32 cellular contexts compared by ENCODE assay signal in the genomic region with DNA sequence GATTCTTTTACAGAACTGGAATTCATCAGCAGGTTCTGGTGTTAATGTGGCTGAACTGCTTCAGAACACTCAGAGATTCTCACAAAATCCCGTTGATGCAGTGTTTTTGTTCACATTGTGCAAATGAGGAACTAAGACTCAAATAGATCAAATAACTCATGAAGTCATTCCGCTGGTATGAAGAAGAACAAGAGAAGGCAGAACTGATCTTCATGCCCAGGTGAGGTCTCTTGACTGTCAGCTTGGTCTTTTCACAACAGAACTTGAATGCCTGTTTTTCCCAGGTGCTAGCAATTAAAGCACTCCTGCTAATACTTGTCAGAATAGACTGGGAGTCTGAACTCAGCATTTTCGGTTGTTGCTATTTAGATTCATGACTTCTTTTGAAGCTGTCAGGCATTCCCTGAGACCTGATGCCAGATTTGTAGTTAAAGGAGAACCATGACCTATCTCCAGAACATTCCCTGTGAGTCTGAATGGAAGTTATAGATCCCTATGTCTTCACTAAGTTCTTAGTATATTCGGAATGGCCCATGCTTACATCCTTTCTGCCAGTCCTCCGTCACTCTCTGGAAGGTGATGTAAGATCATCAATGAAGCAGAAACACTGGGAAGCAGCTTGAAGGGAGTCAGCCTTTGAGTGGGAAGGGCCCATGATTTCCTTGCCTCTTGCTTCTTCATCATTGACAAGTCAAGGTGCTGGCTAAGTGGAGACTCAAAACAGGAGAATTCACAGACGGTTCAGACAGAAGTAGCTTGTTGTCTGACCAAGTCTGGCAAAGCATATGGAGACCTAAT.
A peak's percentile ranks its signal among the peaks of the same experiment; 100 is the strongest.
DNase-seq lines count a peak whose midpoint lies in the region; ATAC-seq and TF ChIP-seq lines count a peak whose summit lies in the region.
"Had no signal": no experiment of that assay in that cellular context is flagged by ENCODE, and none has a peak within 500 bp of the region (broad histone marks: within the 10 kb centered on the region; RNA-seq: fewer than 3 reads in every experiment).

No MANE protein-coding gene starts in this region.

- H3K4me1 ChIP-seq in IMR-90 (ENCODE audit: control insufficient read depth, insufficient read depth, low read length) (peaks cover 7% of the 10 kb centered on the region), PC-9 (replicated peaks; ENCODE audit: insufficient read depth) (peaks cover 46% of the 10 kb centered on the region), esophagus squamous epithelium (peaks cover 0 to 29% (median 4%) of the 10 kb centered on the region in 3 donors), thymus (ENCODE audit: control insufficient read depth, insufficient read depth, low read length) (no peaks in the 10 kb centered on the region)
- H3K4me1 ChIP-seq: HAP-1, suprapubic skin had no signal

- no peak overlapping the region for H3K56ac ChIP-seq in IMR-90 (ENCODE audit: extremely low read depth, insufficient read depth, low read length)

- H3K9ac ChIP-seq in IMR-90 (ENCODE audit: low read depth, low read length) = no peak overlapping the region

- H3K9me1 ChIP-seq in IMR-90 (ENCODE audit: insufficient read depth, low read length) = peaks cover 6% of the 10 kb centered on the region

- H3K27me3 ChIP-seq in IMR-90 (ENCODE audit: control insufficient read depth, insufficient read depth, low read length) (no peaks in the 10 kb centered on the region), PC-9 (ENCODE audit: insufficient read depth, low read depth) (no peaks in the 10 kb centered on the region), esophagus squamous epithelium (no peaks in the 10 kb centered on the region), thymus (ENCODE audit: control insufficient read depth, insufficient read depth) (no peaks in the 10 kb centered on the region)
- H3K27me3 ChIP-seq: brain microvascular endothelial cell, ovary, suprapubic skin had no signal

- 0 out of 2 replicates have a peak overlapping the region, but pooled peaks have one; percentile 6 for H3K18ac ChIP-seq in IMR-90 (ENCODE audit: low read depth, low read length)

- H2BK15ac ChIP-seq in IMR-90 (ENCODE audit: low read depth, low read length) = peak overlapping the region; percentile 31; the same call in 1 of the 3 replicates

- no peak overlapping the region for H3K27ac Mint-ChIP-seq in glutamatergic neuron (ENCODE audit: unreplicated experiment)
- H3K27ac Mint-ChIP-seq: activated CD8-positive, alpha-beta T cell treated with anti-CD3 and anti-CD28 coated beads, Interleukin-2, amount 10 ng/mL, durations not matched to agents 7 days and 5 days; activated naive CD4-positive, alpha-beta T cell treated with anti-CD3 and anti-CD28 coated beads, Interleukin-2, amount 50 U/mL, for 24 hours; activated T-helper 2 cell treated with anti-CD3 and anti-CD28 coated beads, Interferon-gamma antibody, Interleukin-2, Interleukin-4, amounts not matched to agents 10 μg/mL and 5 μg/mL and 100 μg/mL, durations not matched to agents 14 hours and 24 hours and 36 hours; CD8-positive, alpha-beta memory T cell; immature natural killer cell had no signal

- peak overlapping the region; percentile 41 for H2BK20ac ChIP-seq in IMR-90 (ENCODE audit: low read depth, low read length)

- H3K27ac ChIP-seq in IMR-90 (ENCODE audit: insufficient read depth, low read length) (no peak overlapping the region), PC-9 (peak overlapping the region; percentile 42), esophagus squamous epithelium (peak overlapping the region; percentile 1 to 70 (median 62)), thymus (ENCODE audit: low read depth) (peak overlapping the region; percentile 73)
- H3K27ac ChIP-seq: brain microvascular endothelial cell, ovary, suprapubic skin, VCaP had no signal

- ATAC-seq in IMR-90 (ENCODE audit: low read depth) = no peak
- ATAC-seq: activated CD8-positive, alpha-beta T cell treated with anti-CD3 and anti-CD28 coated beads, Interleukin-2, amount 10 ng/mL, durations not matched to agents 7 days and 5 days; left colon; SK-N-SH treated with all-trans-retinoic acid at 6 μM for 48 hours had no signal

- H3F3A ChIP-seq in PC-9 (ENCODE audit: insufficient read depth, low read depth) = peaks cover 19% of the 10 kb centered on the region; the same call in 1 of the 2 replicates

- H4K20me1 ChIP-seq in IMR-90 (ENCODE audit: insufficient read depth, low read length) (no peaks in the 10 kb centered on the region), PC-9 (ENCODE audit: insufficient read depth) (no peaks in the 10 kb centered on the region)

- H2BK5ac ChIP-seq in IMR-90 (ENCODE audit: low read depth, low read length, poor library complexity, severe bottlenecking) = no peak overlapping the region

- H3K23ac ChIP-seq in IMR-90 (ENCODE audit: low read depth, low read length) = no peak overlapping the region

- H3K14ac ChIP-seq in IMR-90 (replicated peaks; ENCODE audit: low read depth, low read length) = 0 out of 2 replicates have a peak overlapping the region, but pooled peaks have one; percentile 5

- H3K4me3 ChIP-seq in IMR-90 (ENCODE audit: insufficient read depth, low read depth, low read length) (no peak overlapping the region), PC-9 (no peak overlapping the region), esophagus squamous epithelium (no peak overlapping the region), thymus (ENCODE audit: low read length) (no peak overlapping the region)
- H3K4me3 ChIP-seq: HAP-1, ovary, skin epidermis, suprapubic skin had no signal

- dilution Hi-C loops in IMR-90 (cut with HindIII; ENCODE audit: low sequenced_read_pairs, unreplicated experiment) = no loop called here

- 88% methylated on average over 1 of the region's 6 CpGs; no CpG with 5 or more reads in 1 of the 2 experiments for WGBS in IMR-90 (ENCODE audit: extremely low coverage in 2 of 2, insufficient read length in 1 of 2), 2 experiments
- 38 to 51% methylated on average over 4 to 6 of the region's 6 CpGs for WGBS in esophagus squamous epithelium, 2 donors
- WGBS in thymus = 80% methylated on average over 6 of the region's 6 CpGs

- no peak overlapping the region for H3K4me3 Mint-ChIP-seq in glutamatergic neuron (ENCODE audit: unreplicated experiment)
- H3K4me3 Mint-ChIP-seq: activated CD8-positive, alpha-beta T cell treated with anti-CD3 and anti-CD28 coated beads, Interleukin-2, amount 10 ng/mL, durations not matched to agents 7 days and 5 days; activated naive CD4-positive, alpha-beta T cell treated with anti-CD3 and anti-CD28 coated beads, Interleukin-2, amount 50 U/mL, for 24 hours; CD8-positive, alpha-beta memory T cell; immature natural killer cell; neural crest cell had no signal

- no peaks in the 10 kb centered on the region for H3K9me2 ChIP-seq in PC-9 (ENCODE audit: insufficient read depth)

- intact Hi-C loops in IMR-90 (cut with micrococcal nuclease) (no loop called here), PC-9 (cut with micrococcal nuclease; ENCODE audit: unreplicated experiment) (loop anchor here (5.0 kb wide), 1 partner anchor 86 kb away; no protein-coding TSS in a partner anchor), esophagus squamous epithelium (cut with DNase I) (no loop called here)

- H2AK9ac ChIP-seq in IMR-90 (replicated peaks; ENCODE audit: low read depth, low read length, poor library complexity) = no peak overlapping the region

- H2BK120ac ChIP-seq in IMR-90 (ENCODE audit: low read depth, low read length) = peak overlapping the region; percentile 5; the same call in 1 of the 2 replicates

- CTCF ChIA-PET in IMR-90 (lab: Yijun Ruan, JAX) (no interaction called here), PC-9 (lab: Charles Lee) (interaction anchor here (0.5 kb wide), 1 partner anchor 61 kb away, joined by 3 read pairs; no protein-coding TSS in a partner anchor)

- H3K27me3 Mint-ChIP-seq in glutamatergic neuron (ENCODE audit: unreplicated experiment) = no peaks in the 10 kb centered on the region
- H3K27me3 Mint-ChIP-seq: activated naive CD4-positive, alpha-beta T cell treated with anti-CD3 and anti-CD28 coated beads, Interleukin-2, amount 50 U/mL, for 24 hours; CD8-positive, alpha-beta memory T cell had no signal

- H3K36me3 Mint-ChIP-seq in glutamatergic neuron (ENCODE audit: unreplicated experiment) = peaks cover 4% of the 10 kb centered on the region
- H3K36me3 Mint-ChIP-seq: activated naive CD4-positive, alpha-beta T cell treated with anti-CD3 and anti-CD28 coated beads, Interleukin-2, amount 50 U/mL, for 24 hours; immature natural killer cell had no signal

- in situ Hi-C loops in IMR-90 (cut with MboI; ENCODE audit: low sequenced_read_pairs) = no loop called here

- peaks cover 3% of the 10 kb centered on the region for H3K9me3 Mint-ChIP-seq in glutamatergic neuron (ENCODE audit: unreplicated experiment)
- H3K9me3 Mint-ChIP-seq: activated naive CD4-positive, alpha-beta T cell treated with anti-CD3 and anti-CD28 coated beads, Interleukin-2, amount 50 U/mL, for 24 hours; activated T-helper 2 cell treated with anti-CD3 and anti-CD28 coated beads, Interferon-gamma antibody, Interleukin-2, Interleukin-4, amounts not matched to agents 10 μg/mL and 5 μg/mL and 100 μg/mL, durations not matched to agents 14 hours and 24 hours and 36 hours; neural crest cell had no signal

- POLR2A ChIA-PET in IMR-90 (lab: Charles Lee; ENCODE audit: unreplicated experiment) (no interaction called here), PC-9 (lab: Charles Lee; ENCODE audit: unreplicated experiment) (interaction anchor here (0.6 to 0.7 kb wide), 3 partner anchors 77 to 667 kb away, joined by 4 to 8 read pairs (median 6); no protein-coding TSS in a partner anchor)

- DNase-seq in IMR-90 = no peak
- peak; percentile 42 to 89 for DNase-seq in PC-9
- no peak for DNase-seq in esophagus squamous epithelium (lab: John Stamatoyannopoulos, UW)
- no peak for DNase-seq in H4 (ENCODE audit: low spot score)
- no peak for DNase-seq in DMS 273 (lab: John Stamatoyannopoulos, UW; ENCODE audit: unreplicated experiment)
- no peak for DNase-seq in glutamatergic neuron
- DNase-seq: ACHN; activated CD4-positive, alpha-beta T cell treated with anti-CD3 and anti-CD28 coated beads for 4 hours; activated CD8-positive, alpha-beta T cell treated with anti-CD3 and anti-CD28 coated beads, Interleukin-2, amount 10 ng/mL, durations not matched to agents 7 days and 5 days; amniotic stem cell; brain microvascular endothelial cell; CD8-positive, alpha-beta memory T cell; immature natural killer cell; Kasumi-1; left colon; MV-4-11; NCI-H1436 treated with DMSO at 0.1 percent for 48 hours; NCI-H2081 treated with DMSO at 0.1 percent for 48 hours; NCI-H345; NCI-H69; ovary; stimulated activated naive CD4-positive, alpha-beta T cell treated with Interleukin-2 at 50 U/mL for 16 hours; T-helper 2 cell had no signal

- no peaks in the 10 kb centered on the region for H3K4me1 Mint-ChIP-seq in glutamatergic neuron (ENCODE audit: low read depth, unreplicated experiment)
- H3K4me1 Mint-ChIP-seq: activated naive CD4-positive, alpha-beta T cell treated with anti-CD3 and anti-CD28 coated beads, Interleukin-2, amount 50 U/mL, for 24 hours; CD8-positive, alpha-beta memory T cell; immature natural killer cell had no signal

- no peak for TF ChIP-seq POLR2A in IMR-90 (IDR thresholded peaks at IDR 0.05; ENCODE audit: low read depth, low read length)
- TF ChIP-seq POLR2A in esophagus squamous epithelium (IDR thresholded peaks at IDR 0.05) = no peak

- H3K4ac ChIP-seq in IMR-90 (ENCODE audit: low read depth, low read length) = peak overlapping the region; percentile 11; the same call in 1 of the 2 replicates

- H3K9me3 ChIP-seq in IMR-90 (ENCODE audit: control insufficient read depth, insufficient read depth, low read length) (no peaks in the 10 kb centered on the region), PC-9 (ENCODE audit: insufficient read depth, low read depth) (no peaks in the 10 kb centered on the region), esophagus squamous epithelium (no peaks in the 10 kb centered on the region), thymus (ENCODE audit: control insufficient read depth) (no peaks in the 10 kb centered on the region)
- H3K9me3 ChIP-seq: HAP-1, ovary, suprapubic skin had no signal

- H3K79me2 ChIP-seq in PC-9 (ENCODE audit: low read depth) = no peaks in the 10 kb centered on the region

- no peak for TF ChIP-seq CTCF in IMR-90 (conservative IDR thresholded peaks at IDR 0.05; ENCODE audit: low read depth, low read length)
- no peak for TF ChIP-seq CTCF in PC-9 (conservative IDR thresholded peaks at IDR 0.05)
- TF ChIP-seq CTCF in esophagus squamous epithelium (IDR thresholded peaks at IDR 0.05) = no peak
- no peak for TF ChIP-seq CTCF in glutamatergic neuron (IDR thresholded peaks at IDR 0.05; ENCODE audit: partially characterized antibody, unreplicated experiment)

- H3K79me1 ChIP-seq in IMR-90 (ENCODE audit: low read depth in 1 of 2, low read length in 2 of 2) = no peaks in the 10 kb centered on the region

- no peak overlapping the region for H4K5ac ChIP-seq in IMR-90 (ENCODE audit: low read depth, low read length)

- BruUV-seq in IMR-90 (replicated peaks; lab: Mats Ljungman, UMichigan) = no TSS peak
- BruUV-seq in PC-9 (replicated peaks; lab: Mats Ljungman, UMichigan) = no TSS peak

- H4K8ac ChIP-seq in IMR-90 (ENCODE audit: low read depth in 2 of 2, low read length in 2 of 2) = no peak overlapping the region

- H2AK5ac ChIP-seq in IMR-90 (ENCODE audit: low read depth, low read length) = 0 out of 2 replicates have a peak overlapping the region, but pooled peaks have one; percentile 48

- H2AFZ ChIP-seq in IMR-90 (replicated peaks; ENCODE audit: low read length, poor library complexity) (no peak overlapping the region), PC-9 (no peak overlapping the region)

- H3K36me3 ChIP-seq in IMR-90 (ENCODE audit: control insufficient read depth, insufficient read depth, low read length) = no peaks in the 10 kb centered on the region
- H3K36me3 ChIP-seq in PC-9 (ENCODE audit: low read depth) = no peaks in the 10 kb centered on the region
- no peaks in the 10 kb centered on the region for H3K36me3 ChIP-seq in esophagus squamous epithelium
- no peaks in the 10 kb centered on the region for H3K36me3 ChIP-seq in thymus (ENCODE audit: control insufficient read depth, insufficient read depth)
- H3K36me3 ChIP-seq: brain microvascular endothelial cell, HAP-1, ovary, suprapubic skin had no signal

- no peak overlapping the region for H3K4me2 ChIP-seq in IMR-90 (ENCODE audit: low read depth, low read length)
- H3K4me2 ChIP-seq in PC-9 = peak overlapping the region; percentile 54

- TF ChIP-seq RAD21 in IMR-90 (IDR thresholded peaks at IDR 0.05; ENCODE audit: low read length) = no peak

- H4K91ac ChIP-seq in IMR-90 (ENCODE audit: insufficient read depth, low read depth, low read length) = 0 out of 2 replicates have a peak overlapping the region, but pooled peaks have one; percentile 50

Comparison
In these comparisons a context has a peak if more than half of its experiments do, and no peak if none do; other contexts are left out.
1. DNase-seq: peak in PC-9 (2 of 2); none in IMR-90 (single experiment), esophagus squamous epithelium (single experiment), H4 (single experiment), DMS 273 (single experiment) and glutamatergic neuron (single experiment).